ENCODE assay signal across 17 cellular contexts in genomic region chr10:24419067-24419466, GRCh38.
"Had no signal": no experiment of that assay in that cellular context is flagged by ENCODE, and none has a peak within 500 bp of the region (broad histone marks: within the 10 kb centered on the region; RNA-seq: fewer than 3 reads in every experiment).

No MANE protein-coding gene starts in this region.

- H3K4me1 Mint-ChIP-seq: activated naive CD4-positive, alpha-beta T cell treated with anti-CD3 and anti-CD28 coated beads, Interleukin-2, amount 10 ng/mL, durations not matched to agents 7 days and 5 days; memory B cell; stimulated activated naive B cell treated with anti-CD40 and anti-IgM and Interleukin-4, amounts not matched to agents 10 μg/mL and 1 μg/mL and 100 μg/mL, for 72 hours had no signal

- FAIRE-seq: frontal cortex, islet of Langerhans had no signal

- DNase-seq: activated CD4-positive, alpha-beta memory T cell treated with anti-CD3 and anti-CD28 coated beads for 36 hours; activated CD4-positive, alpha-beta T cell treated with anti-CD3 and anti-CD28 coated beads for 48 hours; activated effector memory CD4-positive, alpha-beta T cell treated with Interleukin-2 at 50 U/mL for 16 hours; activated naive CD4-positive, alpha-beta T cell treated with anti-CD3 and anti-CD28 coated beads, Interleukin-2, amount 10 ng/mL, durations not matched to agents 7 days and 5 days; activated T-cell treated with anti-CD3 and anti-CD28 coated beads, Interleukin-2, amount 50 U/mL, for 72 hours; cerebellar nuclear complex; cortex of kidney; hypothalamus; posterior cingulate gyrus; stimulated activated CD4-positive, alpha-beta T cell treated with anti-CD3 and anti-CD28 coated beads, Interleukin-2, amount 100 ng/mL, for 48 hours; stimulated activated CD8-positive, alpha-beta memory T cell treated with anti-CD3 and anti-CD28 coated beads, Interleukin-4, amount 100 ng/mL, for 48 hours; stimulated activated naive B cell treated with anti-CD40 and anti-IgM and Interleukin-4, amounts not matched to agents 10 μg/mL and 1 μg/mL and 100 μg/mL, for 72 hours; uterus had no signal

- H3K36me3 Mint-ChIP-seq: activated CD4-positive, alpha-beta memory T cell treated with anti-CD3 and anti-CD28 coated beads for 36 hours; activated naive CD4-positive, alpha-beta T cell treated with anti-CD3 and anti-CD28 coated beads, Interleukin-2, amount 10 ng/mL, durations not matched to agents 7 days and 5 days; memory B cell; stimulated activated naive B cell treated with anti-CD40 and anti-IgM and Interleukin-4, amounts not matched to agents 10 μg/mL and 1 μg/mL and 100 μg/mL, for 72 hours had no signal

- H3K9me3 ChIP-seq: uterus had no signal

- H3K27me3 Mint-ChIP-seq: activated naive CD4-positive, alpha-beta T cell treated with anti-CD3 and anti-CD28 coated beads, Interleukin-2, amount 10 ng/mL, durations not matched to agents 7 days and 5 days; memory B cell had no signal

- H3K4me1 ChIP-seq: uterus had no signal

- H3K4me2 ChIP-seq: smooth muscle cell had no signal

- H3K4me3 Mint-ChIP-seq: activated CD4-positive, alpha-beta memory T cell treated with anti-CD3 and anti-CD28 coated beads for 36 hours; activated naive CD4-positive, alpha-beta T cell treated with anti-CD3 and anti-CD28 coated beads, Interleukin-2, amount 10 ng/mL, durations not matched to agents 7 days and 5 days; activated T-cell treated with anti-CD3 and anti-CD28 coated beads, Interleukin-2, amount 50 U/mL, for 72 hours; memory B cell; stimulated activated naive B cell treated with anti-CD40 and anti-IgM and Interleukin-4, amounts not matched to agents 10 μg/mL and 1 μg/mL and 100 μg/mL, for 72 hours had no signal

- H3K9me3 Mint-ChIP-seq: activated CD4-positive, alpha-beta memory T cell treated with anti-CD3 and anti-CD28 coated beads for 36 hours; activated naive CD4-positive, alpha-beta T cell treated with anti-CD3 and anti-CD28 coated beads, Interleukin-2, amount 10 ng/mL, durations not matched to agents 7 days and 5 days; activated T-cell treated with anti-CD3 and anti-CD28 coated beads, Interleukin-2, amount 50 U/mL, for 72 hours; memory B cell had no signal

- H3K27ac ChIP-seq: uterus had no signal

- H3K27ac Mint-ChIP-seq: activated CD4-positive, alpha-beta memory T cell treated with anti-CD3 and anti-CD28 coated beads for 36 hours; activated naive CD4-positive, alpha-beta T cell treated with anti-CD3 and anti-CD28 coated beads, Interleukin-2, amount 10 ng/mL, durations not matched to agents 7 days and 5 days; activated T-cell treated with anti-CD3 and anti-CD28 coated beads, Interleukin-2, amount 50 U/mL, for 72 hours; memory B cell; stimulated activated naive B cell treated with anti-CD40 and anti-IgM and Interleukin-4, amounts not matched to agents 10 μg/mL and 1 μg/mL and 100 μg/mL, for 72 hours had no signal

- H3K4me3 ChIP-seq: smooth muscle cell, uterus had no signal

- H3K36me3 ChIP-seq: uterus had no signal

- H3K27me3 ChIP-seq: uterus had no signal
